ENCODE assay signal across 8 cellular contexts in genomic region chr3:14124223-14124614, GRCh38.
DNase-seq lines count a peak whose midpoint lies in the region; ATAC-seq, FAIRE-seq and TF ChIP-seq lines count a peak whose summit lies in the region.

No MANE protein-coding gene starts in this region.

- DNase-seq in EH (ENCODE audit: low read depth) (peak; percentile 57), HTR-8/SVneo (ENCODE audit: insufficient read length, low spot score) (peak; percentile 41), astrocyte of the spinal cord (ENCODE audit: low read depth, low spot score) (no peak), iPS DF 6.9 (ENCODE audit: low read depth, low spot score) (no peak), COLO829 (ENCODE audit: low spot score) (no peak)

- H3F3A ChIP-seq in SU-DHL-6 (ENCODE audit: insufficient read depth), result no peaks in the 10 kb centered on the region

- TF ChIP-seq CTCF in SU-DHL-6 (IDR thresholded peaks at IDR 0.05; ENCODE audit: insufficient read depth, low read length, poor library complexity, severe bottlenecking), result no peak
- no peak for TF ChIP-seq CTCF in astrocyte of the spinal cord (IDR thresholded peaks at IDR 0.05; ENCODE audit: low read depth, low read length)

- H3K9me3 ChIP-seq in SU-DHL-6 (ENCODE audit: insufficient read depth, low read length) (no peaks in the 10 kb centered on the region), iPS DF 6.9 (ENCODE audit: control insufficient read depth, insufficient read depth, low read length) (no peaks in the 10 kb centered on the region)

- H3K27ac ChIP-seq in SU-DHL-6 (ENCODE audit: low read depth, low read length) (peak overlapping the region; percentile 68), iPS DF 6.9 (ENCODE audit: low read length) (no peak overlapping the region), skin epidermis (peak overlapping the region; percentile 88 to 99 (median 97))

- H3K9ac ChIP-seq in SU-DHL-6 (ENCODE audit: low read length), result peak overlapping the region; percentile 90

- H3K4me1 ChIP-seq in iPS DF 6.9 (ENCODE audit: control insufficient read depth, insufficient read depth, low read length), result peaks cover 2% of the 10 kb centered on the region

- peak overlapping the region; percentile 84 for H3K4me3 ChIP-seq in SU-DHL-6 (ENCODE audit: insufficient read depth, low read length, poor library complexity, severe bottlenecking)
- H3K4me3 ChIP-seq in astrocyte of the spinal cord (ENCODE audit: low read depth, low read length), result peak overlapping the region; percentile 99
- peak overlapping the region; percentile 83 for H3K4me3 ChIP-seq in iPS DF 6.9 (ENCODE audit: low read length)
- H3K4me3 ChIP-seq in skin epidermis, result peak overlapping the region; percentile 69 to 98 (median 85)

- peak overlapping the region; percentile 82 for H2AFZ ChIP-seq in SU-DHL-6 (ENCODE audit: low read depth, low read length, severe bottlenecking)

- H3K9me2 ChIP-seq in SU-DHL-6 (replicated peaks; ENCODE audit: insufficient read depth, low read length), result no peaks in the 10 kb centered on the region

- in situ Hi-C loops in astrocyte of the spinal cord (cut with HindIII; ENCODE audit: low sequenced_read_pairs), result no loop called here

- ATAC-seq in GM21423 (IDR thresholded peaks at IDR 0.05; ENCODE audit: unreplicated experiment), result peak; percentile 43

- peak overlapping the region; percentile 72 for H3K4me2 ChIP-seq in SU-DHL-6 (ENCODE audit: low read depth, low read length, poor library complexity, severe bottlenecking)

- no peaks in the 10 kb centered on the region for H3K27me3 ChIP-seq in SU-DHL-6 (ENCODE audit: low read length)
- no peaks in the 10 kb centered on the region for H3K27me3 ChIP-seq in iPS DF 6.9 (ENCODE audit: control insufficient read depth, insufficient read depth, low read length)

- H3K36me3 ChIP-seq in SU-DHL-6 (ENCODE audit: low read length) (no peaks in the 10 kb centered on the region), iPS DF 6.9 (ENCODE audit: control insufficient read depth, insufficient read depth, low read length) (no peaks in the 10 kb centered on the region)

- FAIRE-seq in HTR-8/SVneo (lab: Jason Lieb, UNC), result no peak

- peaks cover 66% of the 10 kb centered on the region for H3K79me2 ChIP-seq in SU-DHL-6 (ENCODE audit: insufficient read depth, low read length)

- no peaks in the 10 kb centered on the region for H4K20me1 ChIP-seq in SU-DHL-6 (ENCODE audit: low read depth, low read length)

- no CpG with 5 or more reads among the region's 37 CpGs for WGBS in iPS DF 6.9 (ENCODE audit: insufficient coverage, insufficient read length)

Comparison
In these comparisons a context has a peak if more than half of its experiments do, and no peak if none do; other contexts are left out.
1. DNase-seq: peak in EH (single experiment) and HTR-8/SVneo (single experiment); none in astrocyte of the spinal cord (single experiment), iPS DF 6.9 (single experiment) and COLO829 (single experiment).
2. Peak in every context shown above with its lines, with median percentiles within 50 percentile points of each other: H3K4me3 ChIP-seq.